In genomic region chr4:37324526-37324925, GRCh38 we compare ENCODE assay signal across 17 cellular contexts.
DNase-seq lines count a peak whose midpoint lies in the region; TF ChIP-seq lines count a peak whose summit lies in the region.
"Had no signal": no experiment of that assay in that cellular context is flagged by ENCODE, and none has a peak within 500 bp of the region (broad histone marks: within the 10 kb centered on the region; RNA-seq: fewer than 3 reads in every experiment).

No MANE protein-coding gene starts in this region.

- no peak overlapping the region for H3K9ac ChIP-seq in colonic mucosa (ENCODE audit: low read depth in 2 of 2, low read length in 2 of 2)

- H3K9me3 ChIP-seq in colonic mucosa, result no peaks in the 10 kb centered on the region
- H3K9me3 ChIP-seq: Caco-2, Peyer's patch had no signal

- H3K27ac ChIP-seq in colonic mucosa, result no peak overlapping the region
- H3K27ac ChIP-seq: HL-60, Peyer's patch had no signal

- H3K36me3 ChIP-seq in colonic mucosa, result no peaks in the 10 kb centered on the region
- H3K36me3 ChIP-seq: Peyer's patch had no signal

- H3K4me1 ChIP-seq in colonic mucosa, result no peaks in the 10 kb centered on the region
- H3K4me1 ChIP-seq: Caco-2, Peyer's patch had no signal

- DNase-seq in NCI-H1694 treated with DMSO at 0.1 percent for 48 hours (lab: John Stamatoyannopoulos, UW) (peak; percentile 20), NCI-H1694 (lab: John Stamatoyannopoulos, UW) (no peak), DMS53 treated with DMSO at 0.1 percent for 48 hours (lab: John Stamatoyannopoulos, UW; ENCODE audit: unreplicated experiment) (peak; percentile 54), colonic mucosa (peak; percentile 34), pons (ENCODE audit: low spot score) (peak; percentile 73), NCI-H524 (lab: John Stamatoyannopoulos, UW) (no peak), HEK293T (ENCODE audit: extremely low spot score) (no peak), activated gamma-delta T cell (lab: John Stamatoyannopoulos, UW) (no peak)
- DNase-seq: Caco-2, GF-D8, NCI-H187 treated with DMSO at 0.1 percent for 48 hours, NCI-H226, NCI-H82, Peyer's patch, Right ventricle myocardium superior had no signal

- intact Hi-C loops in colonic mucosa (cut with DNase I), result no loop called here

- CTCF ChIA-PET in HEK293T (lab: Yijun Ruan, JAX), result no interaction called here

- H3K4me3 ChIP-seq in colonic mucosa, result no peak overlapping the region
- H3K4me3 ChIP-seq: K562, Peyer's patch had no signal

- no peak for TF ChIP-seq CTCF in colonic mucosa (IDR thresholded peaks at IDR 0.05)

- POLR2A ChIA-PET in HEK293T (lab: Yijun Ruan, JAX), result no interaction called here

- no peaks in the 10 kb centered on the region for H3K27me3 ChIP-seq in colonic mucosa
- H3K27me3 ChIP-seq: Peyer's patch had no signal

TF ChIP-seq in HEK293T, 16 proteins besides CTCF, POLR2A, EP300 and RAD21:
- TF ChIP-seq L3MBTL2 (conservative IDR thresholded peaks at IDR 0.05) (no peak), CTBP1 (IDR thresholded peaks at IDR 0.05; ENCODE audit: borderline replicate concordance) (no peak), SP1 (IDR thresholded peaks at IDR 0.05) (no peak), NFRKB (IDR thresholded peaks at IDR 0.05) (no peak), PKNOX1 (IDR thresholded peaks at IDR 0.05) (no peak), FOXM1 (IDR thresholded peaks at IDR 0.05; ENCODE audit: borderline replicate concordance) (no peak), SUZ12 (IDR thresholded peaks at IDR 0.05) (no peak), FOXA1 (IDR thresholded peaks at IDR 0.05) (no peak), FOXK2 (IDR thresholded peaks at IDR 0.05) (no peak), ELF4 (IDR thresholded peaks at IDR 0.05) (no peak), LEF1 (IDR thresholded peaks at IDR 0.05; ENCODE audit: borderline replicate concordance) (no peak), ARNT (IDR thresholded peaks at IDR 0.05) (no peak), TARDBP (IDR thresholded peaks at IDR 0.05) (no peak), HDGF (IDR thresholded peaks at IDR 0.05; ENCODE audit: borderline replicate concordance) (no peak), ZNF384 (IDR thresholded peaks at IDR 0.05) (no peak)

Comparison
In these comparisons a context has a peak if more than half of its experiments do, and no peak if none do; other contexts are left out.
1. DNase-seq: peak in NCI-H1694 treated with DMSO at 0.1 percent for 48 hours (single experiment), DMS53 treated with DMSO at 0.1 percent for 48 hours (single experiment), colonic mucosa (single experiment) and pons (single experiment); none in NCI-H1694 (single experiment), NCI-H524 (0 of 2), HEK293T (single experiment) and activated gamma-delta T cell (single experiment).